In the genomic region with DNA sequence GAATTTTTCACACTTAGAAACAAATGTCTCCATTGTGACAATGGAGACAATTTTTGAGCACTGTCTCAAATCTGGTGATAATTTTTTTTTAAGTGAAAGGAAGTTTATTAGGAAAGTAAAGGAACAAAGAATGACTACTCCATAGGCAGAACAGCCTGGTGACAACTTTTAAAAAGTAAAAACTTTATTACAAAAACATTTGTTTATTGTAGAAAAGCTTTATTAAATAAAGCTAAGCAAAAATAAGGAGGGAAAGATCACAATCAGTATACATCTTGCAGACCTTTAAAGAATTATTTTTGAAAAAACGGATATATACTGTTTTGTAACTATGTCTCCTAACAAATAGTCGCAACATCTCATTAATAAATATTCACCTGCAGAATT, we compare ENCODE assay signal across 8 cellular contexts. TPM values are rescaled to one million over a fixed set of nuclear protein-coding genes. Genes with fewer than 3 reads are reported as not detected.
DNase-seq lines count a peak whose midpoint lies in the region; ATAC-seq, FAIRE-seq and TF ChIP-seq lines count a peak whose summit lies in the region.

No MANE protein-coding gene starts in this region.

- H3K4me3 ChIP-seq in AG09309 (ENCODE audit: control insufficient read depth, low read depth, low read length), result peak overlapping the region; percentile 83
- peak overlapping the region; percentile 59 for H3K4me3 ChIP-seq in colonic mucosa

- H3K4me1 ChIP-seq in colonic mucosa, result peaks cover 4% of the 10 kb centered on the region

- DNase-seq in AG09309 (ENCODE audit: low read depth) (no peak), KBM-7 (peak; percentile 7), colonic mucosa (no peak), natural killer cell (no peak), GM12892 (ENCODE audit: insufficient read length) (no peak), cerebellum (ENCODE audit: low spot score) (no peak), AG08396 (ENCODE audit: low spot score) (no peak)

- TF ChIP-seq CTCF in AG09309 (IDR thresholded peaks at IDR 0.05; ENCODE audit: control insufficient read depth, insufficient read depth, low read depth, low read length, missing control alignments), result no peak
- no peak for TF ChIP-seq CTCF in colonic mucosa (IDR thresholded peaks at IDR 0.05)
- no peak for TF ChIP-seq CTCF in natural killer cell (IDR thresholded peaks at IDR 0.05)

- peak overlapping the region; percentile 96 to 100 for H3K27ac Mint-ChIP-seq in natural killer cell

- ATAC-seq in natural killer cell, result no peak
- no peak for ATAC-seq in HG02571 (IDR thresholded peaks at IDR 0.05; ENCODE audit: unreplicated experiment)

- H3K27me3 Mint-ChIP-seq in natural killer cell (ENCODE audit: low read depth in 2 of 2), result no peaks in the 10 kb centered on the region

- no peaks in the 10 kb centered on the region for H3K36me3 Mint-ChIP-seq in natural killer cell

- peaks cover 30 to 33% of the 10 kb centered on the region in 2 donors for H3K4me1 Mint-ChIP-seq in natural killer cell

- H3K9ac ChIP-seq in colonic mucosa (ENCODE audit: low read depth in 2 of 2, low read length in 2 of 2), result peak overlapping the region; percentile 73 to 81

- peak overlapping the region; percentile 84 for H3K27ac ChIP-seq in colonic mucosa

- in situ Hi-C loops in KBM-7 (cut with MboI; ENCODE audit: low pct_unique_long_range_greater_than_20kb, low sequenced_read_pairs), result no loop called here

- TF ChIP-seq POLR2A in GM12892 (IDR thresholded peaks at IDR 0.05; ENCODE audit: low read depth, low read length), result no peak

- no peaks in the 10 kb centered on the region for H3K9me3 Mint-ChIP-seq in natural killer cell

- intact Hi-C loops in colonic mucosa (cut with DNase I), result no loop called here
- intact Hi-C loops in natural killer cell (cut with micrococcal nuclease), result loop anchor here (5.0 kb wide), 1 partner anchor 123 kb away; no protein-coding TSS in a partner anchor

- H3K4me3 Mint-ChIP-seq in natural killer cell, result peak overlapping the region; percentile 96

- no peak for FAIRE-seq in GM12892 (lab: Jason Lieb, UNC)

- no peaks in the 10 kb centered on the region for H3K36me3 ChIP-seq in colonic mucosa

- H3K27me3 ChIP-seq in colonic mucosa, result no peaks in the 10 kb centered on the region

- H3K9me3 ChIP-seq in colonic mucosa, result no peaks in the 10 kb centered on the region

RNA-seq across cellular contexts. Expression of a gene that starts 0.7 kb away (rescaled TPM):
- 10 to 100 TPM; 14.5 to 23.3 TPM for total RNA-seq in colonic mucosa
- 10 to 100 TPM in 1 of 3 donors, 1 to 10 TPM in 2; 7.3 to 12.2 (median 8.6) TPM for total RNA-seq in natural killer cell
- 24.5 TPM for polyA plus RNA-seq in GM12892 (2012; ENCODE audit: missing spikeins)
- 9.0 TPM for total RNA-seq in cerebellum

RNA-seq across cellular contexts. Expression of a gene that starts 6.0 kb away (rescaled TPM):
- 10 to 100 TPM; 50.3 to 50.5 TPM for total RNA-seq in colonic mucosa
- total RNA-seq in natural killer cell, result 10 to 100 TPM; 63.0 to 93.5 (median 88.6) TPM
- 50.6 TPM for polyA plus RNA-seq in GM12892 (2012; ENCODE audit: missing spikeins)
- 46.4 TPM for total RNA-seq in cerebellum
